Comparison of ENCODE assay signal across 8 cellular contexts in genomic region chr20:543369-544152, GRCh38. TPM values are rescaled to one million over a fixed set of nuclear protein-coding genes. Genes with fewer than 3 reads are reported as not detected.
DNase-seq lines count a peak whose midpoint lies in the region; ATAC-seq and TF ChIP-seq lines count a peak whose summit lies in the region.

CSNK2A1 (minus strand) TSS chr20:543790; CDS start chr20:508551, 35,239 bp downstream.

- peaks cover 11% of the 10 kb centered on the region for H3K27me3 Mint-ChIP-seq in activated T-helper 2 cell treated with anti-CD3 and anti-CD28 coated beads, Interferon-gamma antibody, Interleukin-2, Interleukin-4, amounts not matched to agents 10 μg/mL and 5 μg/mL and 100 μg/mL, durations not matched to agents 14 hours and 24 hours and 36 hours (ENCODE audit: low read depth)
- peaks cover 0 to 5% (median 4%) of the 10 kb centered on the region in 5 donors for H3K27me3 Mint-ChIP-seq in naive thymus-derived CD8-positive, alpha-beta T cell

- POLR2A ChIA-PET in naive thymus-derived CD8-positive, alpha-beta T cell (lab: Charles Lee): interaction anchor here (0.5 to 1.5 kb wide), 11 partner anchors 8 to 246 kb away, joined by 3 to 10 read pairs (median 3); partner anchors contain the start of genes SOX12, TBC1D20 and ZCCHC3

- peak within 1 kb of the TSS; percentile 92 for H3K4me3 Mint-ChIP-seq in activated T-helper 2 cell treated with anti-CD3 and anti-CD28 coated beads, Interferon-gamma antibody, Interleukin-2, Interleukin-4, amounts not matched to agents 10 μg/mL and 5 μg/mL and 100 μg/mL, durations not matched to agents 14 hours and 24 hours and 36 hours (ENCODE audit: low read depth)
- H3K4me3 Mint-ChIP-seq in naive thymus-derived CD8-positive, alpha-beta T cell: peak within 1 kb of the TSS; percentile 81 to 99 (median 96)

- peak within 1 kb of the TSS; percentile 56 for H3K27ac ChIP-seq in RWPE2 (ENCODE audit: poor library complexity, severe bottlenecking)

- H3K27ac Mint-ChIP-seq in activated T-helper 2 cell treated with anti-CD3 and anti-CD28 coated beads, Interferon-gamma antibody, Interleukin-2, Interleukin-4, amounts not matched to agents 10 μg/mL and 5 μg/mL and 100 μg/mL, durations not matched to agents 14 hours and 24 hours and 36 hours: peak within 1 kb of the TSS; percentile 94
- peak within 1 kb of the TSS; percentile 98 to 100 (median 99) for H3K27ac Mint-ChIP-seq in naive thymus-derived CD8-positive, alpha-beta T cell

- peaks cover 43% of the 10 kb centered on the region for H3K36me3 Mint-ChIP-seq in activated T-helper 2 cell treated with anti-CD3 and anti-CD28 coated beads, Interferon-gamma antibody, Interleukin-2, Interleukin-4, amounts not matched to agents 10 μg/mL and 5 μg/mL and 100 μg/mL, durations not matched to agents 14 hours and 24 hours and 36 hours (ENCODE audit: low read depth)
- peaks cover 0 to 16% (median 7%) of the 10 kb centered on the region in 3 donors for H3K36me3 Mint-ChIP-seq in naive thymus-derived CD8-positive, alpha-beta T cell

- TF ChIP-seq CTCF in RWPE2 (IDR thresholded peaks at IDR 0.05; ENCODE audit: poor library complexity, severe bottlenecking): no peak
- no peak for TF ChIP-seq CTCF in fibroblast of mammary gland (conservative IDR thresholded peaks at IDR 0.05; ENCODE audit: control insufficient read depth, insufficient read depth, low read depth, low read length)

- H3K9me3 ChIP-seq in RWPE2 (ENCODE audit: severe bottlenecking): no peaks in the 10 kb centered on the region

- H3K4me1 ChIP-seq in RWPE2 (ENCODE audit: insufficient read depth, poor library complexity, severe bottlenecking): peaks cover 5% of the 10 kb centered on the region

- peaks cover 4% of the 10 kb centered on the region for H3K9me3 Mint-ChIP-seq in activated T-helper 2 cell treated with anti-CD3 and anti-CD28 coated beads, Interferon-gamma antibody, Interleukin-2, Interleukin-4, amounts not matched to agents 10 μg/mL and 5 μg/mL and 100 μg/mL, durations not matched to agents 14 hours and 24 hours and 36 hours
- H3K9me3 Mint-ChIP-seq in naive thymus-derived CD8-positive, alpha-beta T cell: peaks cover 0 to 8% (median 0%) of the 10 kb centered on the region in 9 donors

- no peaks in the 10 kb centered on the region for H3K27me3 ChIP-seq in RWPE2 (ENCODE audit: insufficient read depth, poor library complexity, severe bottlenecking)

- DNase-seq in EH (ENCODE audit: low read depth) (peak; percentile 95), H4 (ENCODE audit: low spot score) (peak; percentile 88), LoVo (ENCODE audit: low spot score) (peak; percentile 96), RWPE2 (ENCODE audit: low spot score) (peak; percentile 91), fibroblast of mammary gland (ENCODE audit: low read depth) (peak; percentile 92)
- peak; percentile 94 for DNase-seq in activated T-helper 2 cell treated with anti-CD3 and anti-CD28 coated beads, Interferon-gamma antibody, Interleukin-2, Interleukin-4, amounts not matched to agents 10 μg/mL and 5 μg/mL and 100 μg/mL, durations not matched to agents 14 hours and 24 hours and 36 hours (ENCODE audit: low spot score)
- DNase-seq in naive thymus-derived CD8-positive, alpha-beta T cell: peak; percentile 93 to 100 (median 96)
- DNase-seq in stimulated activated naive CD4-positive, alpha-beta T cell (lab: John Stamatoyannopoulos, UW): peak; percentile 90 to 99 (median 94)

- H3K36me3 ChIP-seq in RWPE2 (ENCODE audit: low read depth): peaks cover 27% of the 10 kb centered on the region

- intact Hi-C loops in activated T-helper 2 cell treated with anti-CD3 and anti-CD28 coated beads, Interferon-gamma antibody, Interleukin-2, Interleukin-4, amounts not matched to agents 10 μg/mL and 5 μg/mL and 100 μg/mL, durations not matched to agents 14 hours and 24 hours and 36 hours (cut with micrococcal nuclease): loop anchor here (5.0 kb wide), 4 partner anchors 109 to 289 kb away; partner anchors contain the start of genes FAM110A, RBCK1, SRXN1 and ZCCHC3

- H3K4me3 ChIP-seq in RWPE2 (ENCODE audit: severe bottlenecking) (peak within 1 kb of the TSS; percentile 93), fibroblast of mammary gland (ENCODE audit: control insufficient read depth, low read depth, low read length) (peak within 1 kb of the TSS; percentile 90)

- peak; percentile 98 for ATAC-seq in RWPE2 (ENCODE audit: low read depth)
- peak; percentile 94 for ATAC-seq in naive thymus-derived CD8-positive, alpha-beta T cell

- H3K4me1 Mint-ChIP-seq in activated T-helper 2 cell treated with anti-CD3 and anti-CD28 coated beads, Interferon-gamma antibody, Interleukin-2, Interleukin-4, amounts not matched to agents 10 μg/mL and 5 μg/mL and 100 μg/mL, durations not matched to agents 14 hours and 24 hours and 36 hours (ENCODE audit: low read depth): peaks cover 34% of the 10 kb centered on the region
- H3K4me1 Mint-ChIP-seq in naive thymus-derived CD8-positive, alpha-beta T cell: peaks cover 27 to 59% (median 55%) of the 10 kb centered on the region in 4 donors

RNA-seq across cellular contexts. Expression of gene CSNK2A1, which starts in this region (rescaled TPM):
- total RNA-seq in H4 (2014; rRNA removed; shearing (Covaris generic)): 161 and 197 TPM in 2 replicates
- 160 and 169 TPM in 2 replicates for total RNA-seq in activated T-helper 2 cell treated with anti-CD3 and anti-CD28 coated beads, Interferon-gamma antibody, Interleukin-2, Interleukin-4, amounts not matched to agents 10 μg/mL and 5 μg/mL and 100 μg/mL, durations not matched to agents 14 hours and 24 hours and 36 hours
- total RNA-seq in naive thymus-derived CD8-positive, alpha-beta T cell: 10 to 100 TPM; 91.8 to 93.8 TPM
- 10 to 100 TPM; 49.6 to 52.0 (median 49.7) TPM for polyA plus RNA-seq in naive thymus-derived CD8-positive, alpha-beta T cell

Comparison
In these comparisons a context has a peak if more than half of its experiments do, and no peak if none do; other contexts are left out.
1. Peak in every context shown above with its lines: DNase-seq, ATAC-seq, H3K4me3 ChIP-seq and H3K27ac ChIP-seq.